25 cellular contexts compared by ENCODE assay signal in the genomic region with DNA sequence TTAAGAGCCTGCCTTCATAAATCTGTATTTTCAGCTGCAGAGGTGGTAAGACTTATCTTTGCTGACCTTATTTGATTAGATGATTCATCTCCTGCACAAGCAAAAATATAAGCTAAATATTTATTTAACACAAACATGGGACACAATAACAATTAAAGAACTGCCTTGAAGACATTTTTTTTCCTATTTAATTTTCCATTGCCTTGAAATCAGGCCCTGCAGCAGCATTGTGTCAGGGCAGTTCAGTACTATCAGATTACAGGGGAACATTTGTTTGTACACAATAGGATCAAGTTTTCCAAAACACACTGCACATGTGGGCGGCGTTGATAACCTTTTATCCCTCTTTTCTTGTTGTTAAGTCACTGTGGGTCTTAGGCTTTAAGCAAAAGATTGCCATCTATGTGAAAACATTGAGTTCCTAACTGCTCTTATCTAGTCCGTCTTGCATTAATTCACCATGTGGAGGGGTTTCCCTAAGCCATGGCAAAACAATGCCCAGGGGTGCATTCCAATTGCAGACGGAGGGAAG. TPM values are rescaled to one million over a fixed set of nuclear protein-coding genes. Genes with fewer than 3 reads are reported as not detected.
DNase-seq lines count a peak whose midpoint lies in the region; ATAC-seq and TF ChIP-seq lines count a peak whose summit lies in the region.
"Had no signal": no experiment of that assay in that cellular context is flagged by ENCODE, and none has a peak within 500 bp of the region (broad histone marks: within the 10 kb centered on the region; RNA-seq: fewer than 3 reads in every experiment).

No MANE protein-coding gene starts in this region.

- TF ChIP-seq CTCF in C4-2B (conservative IDR thresholded peaks at IDR 0.05) (no peak), right lobe of liver (IDR thresholded peaks at IDR 0.05) (no peak)

- peak; percentile 24 to 68 (median 46) for ATAC-seq in right lobe of liver
- no peak for ATAC-seq in HG02884 (IDR thresholded peaks at IDR 0.05; ENCODE audit: unreplicated experiment)
- ATAC-seq in HG03521 (IDR thresholded peaks at IDR 0.05; ENCODE audit: unreplicated experiment) = no peak
- ATAC-seq: activated CD4-positive, alpha-beta T cell treated with anti-CD3 and anti-CD28 coated beads for 36 hours; body of pancreas; gastroesophageal sphincter; mucosa of descending colon had no signal

- no peaks in the 10 kb centered on the region for H3K36me3 ChIP-seq in right lobe of liver
- H3K36me3 ChIP-seq: esophagus squamous epithelium, gastroesophageal sphincter had no signal

- no peak for TF ChIP-seq POLR2A in right lobe of liver (IDR thresholded peaks at IDR 0.05)

- peak; percentile 3 for DNase-seq in LoVo (ENCODE audit: low spot score)
- peak; percentile 11 for DNase-seq in OCI-M1 (lab: John Stamatoyannopoulos, UW)
- DNase-seq in right lobe of liver = no peak
- no peak for DNase-seq in activated CD4-positive, alpha-beta T cell treated with anti-CD3 and anti-CD28 coated beads, Interleukin-2, amount 50 U/mL, for 48 hours
- DNase-seq in NCI-H526 (lab: John Stamatoyannopoulos, UW) = no peak
- DNase-seq: activated CD4-positive, alpha-beta T cell treated with anti-CD3 and anti-CD28 coated beads for 36 hours; activated gamma-delta T cell treated with Interleukin-2 at 50 U/mL for 16 hours; activated T-cell treated with anti-CD3 and anti-CD28 coated beads, Interleukin-2, amount 50 U/mL, for 24 hours; body of pancreas; effector memory CD4-positive, alpha-beta T cell; esophagus squamous epithelium; GM23248; mucosa of descending colon; NCI-H1092; NCI-H187 treated with DMSO at 0.1 percent for 48 hours; NCI-H446; nephron progenitor cell; NK-92 treated with Interleukin-12 subunit alpha and Interleukin-12 subunit beta, amount 100 ng/mL, for 24 hours; stimulated activated CD4-positive, alpha-beta T cell treated with anti-CD3 and anti-CD28 coated beads, Interleukin-15, amount 100 ng/mL, for 24 hours had no signal

- intact Hi-C loops in right lobe of liver (cut with DNase I) = no loop called here

- 65% methylated on average over 4 of the region's 4 CpGs for WGBS in right lobe of liver (ENCODE audit: insufficient coverage, low coverage, low lambda C conversion rate, missing lambda C conversion rate)

- H3K27ac ChIP-seq in C4-2B (peak overlapping the region; percentile 57), right lobe of liver (no peak overlapping the region)
- H3K27ac ChIP-seq: body of pancreas, esophagus squamous epithelium, gastroesophageal sphincter, GM23248 had no signal

- no peaks in the 10 kb centered on the region for H3K9me3 ChIP-seq in right lobe of liver
- H3K9me3 ChIP-seq: body of pancreas, esophagus squamous epithelium, gastroesophageal sphincter, mucosa of descending colon had no signal

- H3K4me3 ChIP-seq in right lobe of liver = no peak overlapping the region
- H3K4me3 ChIP-seq: body of pancreas, esophagus squamous epithelium, gastroesophageal sphincter, GM23248, mucosa of descending colon had no signal

- H3K4me1 ChIP-seq in right lobe of liver = no peaks in the 10 kb centered on the region

- H3K27me3 ChIP-seq in right lobe of liver = no peaks in the 10 kb centered on the region
- H3K27me3 ChIP-seq: body of pancreas, esophagus squamous epithelium, gastroesophageal sphincter had no signal

RNA-seq across cellular contexts. Expression of a gene that starts 7.4 kb away (rescaled TPM):
- total RNA-seq in right lobe of liver = 10 to 100 TPM in 3 of 6 experiments, 1 to 10 TPM in 3; 6.5 to 14.6 (median 10.7) TPM
- total RNA-seq: activated CD4-positive, alpha-beta T cell treated with anti-CD3 and anti-CD28 coated beads for 36 hours; activated CD8-positive, alpha-beta memory T cell treated with anti-CD3 and anti-CD28 coated beads for 36 hours; LHCN-M2 had no signal

Comparison
In these comparisons a context has a peak if more than half of its experiments do, and no peak if none do; other contexts are left out.
1. DNase-seq: peak in LoVo (single experiment) and OCI-M1 (single experiment); none in right lobe of liver (0 of 3), activated CD4-positive, alpha-beta T cell treated with anti-CD3 and anti-CD28 coated beads, Interleukin-2, amount 50 U/mL, for 48 hours (0 of 2) and NCI-H526 (0 of 2).
2. ATAC-seq: peak in right lobe of liver (4 of 4); none in HG02884 (single experiment) and HG03521 (single experiment).